ENCODE assay signal across 1 cellular context in the genomic region with DNA sequence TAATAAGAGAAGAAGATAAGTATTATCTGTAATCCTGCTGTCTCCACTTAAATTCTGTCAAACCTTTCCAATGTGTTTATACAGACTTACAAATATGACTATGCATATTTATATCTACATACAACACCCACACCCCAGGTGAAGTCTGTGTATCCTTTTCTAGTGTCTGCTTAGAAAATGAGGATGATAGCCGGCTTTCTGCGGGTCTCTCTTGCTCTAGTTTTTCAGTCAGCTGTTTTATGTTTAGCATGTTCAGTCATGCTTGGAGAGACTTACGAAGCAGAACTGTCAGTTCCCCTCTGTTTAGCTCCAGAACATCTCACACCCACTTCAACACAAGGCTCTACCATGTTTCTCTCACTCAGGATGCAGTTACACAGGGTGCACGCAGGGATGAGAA.
TF ChIP-seq lines count a peak whose summit lies in the region.

No MANE protein-coding gene starts in this region.

TF ChIP-seq in GM23338, 12 proteins besides CTCF, POLR2A, EP300 and RAD21 (continued from another document):
- TF ChIP-seq, protein P1, sequence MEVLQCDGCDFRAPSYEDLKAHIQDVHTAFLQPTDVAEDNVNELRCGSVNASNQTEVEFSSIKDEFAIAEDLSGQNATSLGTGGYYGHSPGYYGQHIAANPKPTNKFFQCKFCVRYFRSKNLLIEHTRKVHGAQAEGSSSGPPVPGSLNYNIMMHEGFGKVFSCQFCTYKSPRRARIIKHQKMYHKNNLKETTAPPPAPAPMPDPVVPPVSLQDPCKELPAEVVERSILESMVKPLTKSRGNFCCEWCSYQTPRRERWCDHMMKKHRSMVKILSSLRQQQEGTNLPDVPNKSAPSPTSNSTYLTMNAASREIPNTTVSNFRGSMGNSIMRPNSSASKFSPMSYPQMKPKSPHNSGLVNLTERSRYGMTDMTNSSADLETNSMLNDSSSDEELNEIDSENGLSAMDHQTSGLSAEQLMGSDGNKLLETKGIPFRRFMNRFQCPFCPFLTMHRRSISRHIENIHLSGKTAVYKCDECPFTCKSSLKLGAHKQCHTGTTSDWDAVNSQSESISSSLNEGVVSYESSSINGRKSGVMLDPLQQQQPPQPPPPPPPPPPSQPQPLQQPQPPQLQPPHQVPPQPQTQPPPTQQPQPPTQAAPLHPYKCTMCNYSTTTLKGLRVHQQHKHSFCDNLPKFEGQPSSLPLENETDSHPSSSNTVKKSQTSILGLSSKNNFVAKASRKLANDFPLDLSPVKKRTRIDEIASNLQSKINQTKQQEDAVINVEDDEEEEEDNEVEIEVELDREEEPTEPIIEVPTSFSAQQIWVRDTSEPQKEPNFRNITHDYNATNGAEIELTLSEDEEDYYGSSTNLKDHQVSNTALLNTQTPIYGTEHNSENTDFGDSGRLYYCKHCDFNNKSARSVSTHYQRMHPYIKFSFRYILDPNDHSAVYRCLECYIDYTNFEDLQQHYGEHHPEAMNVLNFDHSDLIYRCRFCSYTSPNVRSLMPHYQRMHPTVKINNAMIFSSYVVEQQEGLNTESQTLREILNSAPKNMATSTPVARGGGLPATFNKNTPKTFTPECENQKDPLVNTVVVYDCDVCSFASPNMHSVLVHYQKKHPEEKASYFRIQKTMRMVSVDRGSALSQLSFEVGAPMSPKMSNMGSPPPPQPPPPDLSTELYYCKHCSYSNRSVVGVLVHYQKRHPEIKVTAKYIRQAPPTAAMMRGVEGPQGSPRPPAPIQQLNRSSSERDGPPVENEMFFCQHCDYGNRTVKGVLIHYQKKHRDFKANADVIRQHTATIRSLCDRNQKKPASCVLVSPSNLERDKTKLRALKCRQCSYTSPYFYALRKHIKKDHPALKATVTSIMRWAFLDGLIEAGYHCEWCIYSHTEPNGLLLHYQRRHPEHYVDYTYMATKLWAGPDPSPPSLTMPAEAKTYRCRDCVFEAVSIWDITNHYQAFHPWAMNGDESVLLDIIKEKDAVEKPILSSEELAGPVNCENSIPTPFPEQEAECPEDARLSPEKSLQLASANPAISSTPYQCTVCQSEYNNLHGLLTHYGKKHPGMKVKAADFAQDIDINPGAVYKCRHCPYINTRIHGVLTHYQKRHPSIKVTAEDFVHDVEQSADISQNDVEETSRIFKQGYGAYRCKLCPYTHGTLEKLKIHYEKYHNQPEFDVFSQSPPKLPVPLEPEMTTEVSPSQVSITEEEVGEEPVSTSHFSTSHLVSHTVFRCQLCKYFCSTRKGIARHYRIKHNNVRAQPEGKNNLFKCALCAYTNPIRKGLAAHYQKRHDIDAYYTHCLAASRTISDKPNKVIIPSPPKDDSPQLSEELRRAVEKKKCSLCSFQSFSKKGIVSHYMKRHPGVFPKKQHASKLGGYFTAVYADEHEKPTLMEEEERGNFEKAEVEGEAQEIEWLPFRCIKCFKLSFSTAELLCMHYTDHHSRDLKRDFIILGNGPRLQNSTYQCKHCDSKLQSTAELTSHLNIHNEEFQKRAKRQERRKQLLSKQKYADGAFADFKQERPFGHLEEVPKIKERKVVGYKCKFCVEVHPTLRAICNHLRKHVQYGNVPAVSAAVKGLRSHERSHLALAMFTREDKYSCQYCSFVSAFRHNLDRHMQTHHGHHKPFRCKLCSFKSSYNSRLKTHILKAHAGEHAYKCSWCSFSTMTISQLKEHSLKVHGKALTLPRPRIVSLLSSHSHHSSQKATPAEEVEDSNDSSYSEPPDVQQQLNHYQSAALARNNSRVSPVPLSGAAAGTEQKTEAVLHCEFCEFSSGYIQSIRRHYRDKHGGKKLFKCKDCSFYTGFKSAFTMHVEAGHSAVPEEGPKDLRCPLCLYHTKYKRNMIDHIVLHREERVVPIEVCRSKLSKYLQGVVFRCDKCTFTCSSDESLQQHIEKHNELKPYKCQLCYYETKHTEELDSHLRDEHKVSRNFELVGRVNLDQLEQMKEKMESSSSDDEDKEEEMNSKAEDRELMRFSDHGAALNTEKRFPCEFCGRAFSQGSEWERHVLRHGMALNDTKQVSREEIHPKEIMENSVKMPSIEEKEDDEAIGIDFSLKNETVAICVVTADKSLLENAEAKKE (CRISPR knock-in tag; IDR thresholded peaks at IDR 0.05): no peak
- TF ChIP-seq ZNF114 (CRISPR knock-in tag; IDR thresholded peaks at IDR 0.05) (no peak), JUNB (IDR thresholded peaks at IDR 0.05; ENCODE audit: unreplicated experiment) (no peak)
